In genomic region chr18:48550101-48550729, GRCh38 we compare ENCODE assay signal across 11 cellular contexts.
"Had no signal": no experiment of that assay in that cellular context is flagged by ENCODE, and none has a peak within 500 bp of the region (broad histone marks: within the 10 kb centered on the region; RNA-seq: fewer than 3 reads in every experiment).

No MANE protein-coding gene starts in this region.

- DNase-seq: activated CD4-positive, alpha-beta T cell treated with anti-CD3 and anti-CD28 coated beads, Interleukin-2, amount 50 U/mL, for 1 hour; activated T-cell treated with anti-CD3 and anti-CD28 coated beads for 4 hours; foreskin keratinocyte; heart left ventricle; left lung; naive B cell; retina; substantia nigra; trophoblast cell had no signal

- ATAC-seq: foreskin keratinocyte, heart left ventricle, left lung had no signal

- H3K9me3 ChIP-seq: heart left ventricle, left lung had no signal

- H3K9me3 Mint-ChIP-seq: activated T-helper 2 cell treated with anti-CD3 and anti-CD28 coated beads, Interferon-gamma antibody, Interleukin-2, Interleukin-4, amounts not matched to agents 10 μg/mL and 5 μg/mL and 100 μg/mL, durations not matched to agents 14 hours and 24 hours and 36 hours; naive B cell had no signal

- H3K4me3 Mint-ChIP-seq: activated naive CD8-positive, alpha-beta T cell; naive B cell had no signal

- H3K27ac Mint-ChIP-seq: activated naive CD8-positive, alpha-beta T cell; activated T-helper 2 cell treated with anti-CD3 and anti-CD28 coated beads, Interferon-gamma antibody, Interleukin-2, Interleukin-4, amounts not matched to agents 10 μg/mL and 5 μg/mL and 100 μg/mL, durations not matched to agents 14 hours and 24 hours and 36 hours had no signal

- H3K36me3 Mint-ChIP-seq: activated naive CD8-positive, alpha-beta T cell; naive B cell had no signal

- H3K27me3 Mint-ChIP-seq: activated naive CD8-positive, alpha-beta T cell had no signal
